8 cellular contexts compared by ENCODE assay signal in the genomic region with DNA sequence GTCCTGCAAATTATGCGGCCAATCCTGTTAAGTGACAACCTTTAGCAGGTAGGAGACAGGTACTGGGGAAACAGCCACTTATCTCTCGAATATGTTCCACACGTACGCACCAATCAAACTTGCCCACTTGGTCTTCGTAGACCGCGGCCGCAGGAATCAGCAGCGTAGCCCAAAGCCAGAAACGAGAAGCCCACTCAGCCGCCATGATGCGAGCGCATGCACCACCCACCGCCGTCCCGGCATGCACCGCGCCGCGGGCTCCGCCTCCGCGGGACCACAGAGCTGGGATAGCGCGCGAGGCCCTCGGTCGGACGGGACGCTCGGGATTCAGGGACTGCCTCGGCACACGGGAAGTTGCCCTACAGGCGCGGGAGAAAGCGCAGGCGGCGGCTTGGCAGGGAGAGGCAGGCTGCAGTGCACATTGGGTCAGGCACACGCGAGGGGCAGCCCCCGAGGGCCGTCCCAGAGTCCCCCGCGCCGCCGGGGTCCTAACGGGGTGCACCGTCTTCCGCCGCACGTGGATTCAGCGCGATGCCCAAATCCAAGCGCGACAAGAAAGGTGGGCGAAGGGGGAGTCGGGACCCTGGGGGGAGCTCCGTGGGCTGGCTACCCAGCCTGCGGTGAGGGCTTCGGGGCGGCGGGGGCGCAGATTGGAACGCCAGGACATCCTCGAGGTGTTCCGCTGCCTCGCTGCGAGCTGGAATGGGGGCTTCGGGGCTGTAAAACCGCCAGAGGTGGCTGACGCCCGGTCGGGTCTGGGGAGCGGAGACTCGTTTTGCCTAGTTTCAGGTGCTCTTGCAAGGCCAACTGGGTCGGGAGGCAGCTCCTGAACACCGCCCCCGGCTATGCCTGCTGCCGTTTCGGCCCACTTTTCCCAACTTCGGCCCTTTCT. TPM values are rescaled to one million over a fixed set of nuclear protein-coding genes. Genes with fewer than 3 reads are reported as not detected.
A peak's percentile ranks its signal among the peaks of the same experiment; 100 is the strongest.
DNase-seq lines count a peak whose midpoint lies in the region; ATAC-seq and TF ChIP-seq lines count a peak whose summit lies in the region.

A gene (minus strand): TSS at position 220 of the 892 bp plus-strand sequence. CDS start 15 bp downstream, at position 205.
A gene (plus strand): TSS at position 501 of the 892 bp plus-strand sequence. CDS start 31 bp downstream, at position 532.

- peak within 1 kb of the TSS; percentile 93 to 99 (median 96) for H3K27ac ChIP-seq in upper lobe of left lung

- H3K4me3 ChIP-seq in GM12864 (ENCODE audit: low read depth, low read length): peak within 1 kb of the TSS; percentile 87
- H3K4me3 ChIP-seq in upper lobe of left lung: peak within 1 kb of the TSS; percentile 75 to 98 (median 83)

- H3K4me1 ChIP-seq in upper lobe of left lung: peaks cover 25 to 43% (median 29%) of the 10 kb centered on the region in 4 donors

- peaks cover 0 to 16% (median 11%) of the 10 kb centered on the region in 4 donors for H3K36me3 ChIP-seq in upper lobe of left lung

- intact Hi-C loops in T-helper 1 cell treated with Interleukin-12 subunit alpha and Interleukin-12 subunit beta and Interleukin-4 antibody, amounts not matched to agents 30 ng/mL and 1 ng/mL, for 36 hours (cut with micrococcal nuclease): loop anchor here (1.0 to 2.0 kb wide), 7 partner anchors 10 to 401 kb away; a partner anchor contains a TSS
- intact Hi-C loops in left cardiac atrium (cut with DNase I): loop anchor here in 1 of 2 donors (10.0 kb wide), 1 partner anchor 403 kb away; no protein-coding TSS in a partner anchor
- intact Hi-C loops in posterior vena cava (cut with DNase I): loop anchor here in 1 of 2 donors (10.0 kb wide), 1 partner anchor 403 kb away; no protein-coding TSS in a partner anchor

- H3K27me3 ChIP-seq in upper lobe of left lung: no peaks in the 10 kb centered on the region

- TF ChIP-seq EP300 in upper lobe of left lung (IDR thresholded peaks at IDR 0.05): no peak

- 1 to 2% methylated on average over 30 to 46 of the region's 81 CpGs for WGBS in upper lobe of left lung, 2 donors

- H3K9me3 ChIP-seq in upper lobe of left lung: no peaks in the 10 kb centered on the region

- peak in 3 of 4 donors; percentile 39 to 65 (median 53) for TF ChIP-seq POLR2A in upper lobe of left lung (IDR thresholded peaks at IDR 0.05)

- TF ChIP-seq CTCF in GM12864 (IDR thresholded peaks at IDR 0.05; ENCODE audit: low read depth, low read length, missing control alignments): no peak
- TF ChIP-seq CTCF in upper lobe of left lung (IDR thresholded peaks at IDR 0.05): peak in 3 of 6 experiments; percentile 16 to 45 (median 19)

- DNase-seq in GM12864 (ENCODE audit: low read depth) (peak; percentile 41), NCI-H1092 treated with DMSO at 0.1 percent for 48 hours (lab: John Stamatoyannopoulos, UW) (peak; percentile 87), amniotic epithelial cell (ENCODE audit: low read depth) (peak; percentile 61), left cardiac atrium (peak; percentile 91), posterior vena cava (ENCODE audit: low spot score) (peak; percentile 96), upper lobe of left lung (peak; percentile 85 to 99)

- ATAC-seq in HG02588 (IDR thresholded peaks at IDR 0.05; ENCODE audit: unreplicated experiment) (peak; percentile 84), left cardiac atrium (peak; percentile 97 to 98), upper lobe of left lung (ENCODE audit: low FRiP score in 2 of 2) (peak; percentile 95 to 98)

RNA-seq across cellular contexts. Expression of the first gene that starts in this region (rescaled TPM):
- 45.2 and 47.8 TPM in 2 replicates for total RNA-seq in T-helper 1 cell treated with Interleukin-12 subunit alpha and Interleukin-12 subunit beta and Interleukin-4 antibody, amounts not matched to agents 30 ng/mL and 1 ng/mL, for 36 hours
- total RNA-seq in left cardiac atrium: 10 to 100 TPM; 29.9 to 32.4 TPM
- total RNA-seq in posterior vena cava: 10 to 100 TPM; 31.8 to 32.0 TPM
- 10 to 100 TPM; 31.7 to 65.0 (median 41.9) TPM for total RNA-seq in upper lobe of left lung

RNA-seq across cellular contexts. Expression of the second gene that starts in this region (rescaled TPM):
- total RNA-seq in T-helper 1 cell treated with Interleukin-12 subunit alpha and Interleukin-12 subunit beta and Interleukin-4 antibody, amounts not matched to agents 30 ng/mL and 1 ng/mL, for 36 hours: 48.6 and 51.0 TPM in 2 replicates
- total RNA-seq in left cardiac atrium (10 to 100 TPM; 11.8 to 21.3 TPM), posterior vena cava (10 to 100 TPM; 20.3 to 24.3 TPM), upper lobe of left lung (10 to 100 TPM in 5 of 6 donors, 1 to 10 TPM in 1; 7.3 to 31.8 (median 13.9) TPM)

Comparison
In these comparisons a context has a peak if more than half of its experiments do, and no peak if none do; other contexts are left out.
1. Peak in every context shown above with its lines: DNase-seq, ATAC-seq, H3K4me3 ChIP-seq and H3K27ac ChIP-seq.
2. DNase-seq: peak in every context shown above with its lines; median percentile 96 in posterior vena cava; 92 in upper lobe of left lung; 91 in left cardiac atrium; 87 in NCI-H1092 treated with DMSO at 0.1 percent for 48 hours; 61 in amniotic epithelial cell; 41 in GM12864.